Comparison of ENCODE assay signal across 8 cellular contexts in genomic region chr1:81237531-81238528, GRCh38.
A peak's percentile ranks its signal among the peaks of the same experiment; 100 is the strongest.
DNase-seq lines count a peak whose midpoint lies in the region; ATAC-seq and TF ChIP-seq lines count a peak whose summit lies in the region.

No MANE protein-coding gene starts in this region.

- no peaks in the 10 kb centered on the region for H3K9me3 ChIP-seq in endocrine pancreas (ENCODE audit: control insufficient read depth, low read length)
- no peaks in the 10 kb centered on the region for H3K9me3 ChIP-seq in neutrophil

- no peak overlapping the region for H3K9ac ChIP-seq in endocrine pancreas (ENCODE audit: control insufficient read depth, insufficient read depth, low read length)

- DNase-seq in GM12864 (ENCODE audit: low read depth) (no peak), NCI-H510A (lab: John Stamatoyannopoulos, UW) (peak; percentile 22), NCI-H2107 treated with DMSO at 0.1 percent for 48 hours (lab: John Stamatoyannopoulos, UW; ENCODE audit: unreplicated experiment) (no peak)
- DNase-seq in effector CD4-positive, alpha-beta T cell, result no peak
- no peak for DNase-seq in stimulated activated CD8-positive, alpha-beta memory T cell treated with anti-CD3 and anti-CD28 coated beads, Interleukin-4, amount 100 ng/mL, for 48 hours

- H3K36me3 ChIP-seq in endocrine pancreas (ENCODE audit: control insufficient read depth, insufficient read depth, low read length) (no peaks in the 10 kb centered on the region), neutrophil (no peaks in the 10 kb centered on the region)

- peak overlapping the region; percentile 83 for H3K27ac ChIP-seq in neutrophil

- peak overlapping the region; percentile 35 for H3K4me3 ChIP-seq in GM12864 (ENCODE audit: low read depth, low read length)
- peak overlapping the region; percentile 77 for H3K4me3 ChIP-seq in endocrine pancreas (ENCODE audit: control insufficient read depth, insufficient read depth, low read length)
- peak overlapping the region; percentile 42 to 50 for H3K4me3 ChIP-seq in neutrophil (ENCODE audit: low read depth in 1 of 2, low read length in 1 of 2)

- ATAC-seq in GM19463 (IDR thresholded peaks at IDR 0.05; ENCODE audit: unreplicated experiment), result no peak

- TF ChIP-seq CTCF in GM12864 (IDR thresholded peaks at IDR 0.05; ENCODE audit: low read depth, low read length, missing control alignments), result no peak
- no peak for TF ChIP-seq CTCF in neutrophil (IDR thresholded peaks at IDR 0.05)

- no peaks in the 10 kb centered on the region for H3K27me3 ChIP-seq in endocrine pancreas (ENCODE audit: control insufficient read depth, insufficient read depth, low read length)
- no peaks in the 10 kb centered on the region for H3K27me3 ChIP-seq in neutrophil

- H3K4me1 ChIP-seq in endocrine pancreas (ENCODE audit: control insufficient read depth, insufficient read depth, low read length), result peaks cover 7% of the 10 kb centered on the region
- H3K4me1 ChIP-seq in neutrophil (ENCODE audit: control insufficient read depth in 1 of 2, insufficient read depth in 1 of 2, low read depth in 1 of 2, low read length in 1 of 2), result peaks cover 37 to 39% of the 10 kb centered on the region in 2 experiments
